Comparison of ENCODE assay signal across 9 cellular contexts in genomic region chr16:2056077-2056476, GRCh38. TPM values are rescaled to one million over a fixed set of nuclear protein-coding genes. Genes with fewer than 3 reads are reported as not detected.
A peak's percentile ranks its signal among the peaks of the same experiment; 100 is the strongest.
DNase-seq lines count a peak whose midpoint lies in the region; ATAC-seq and TF ChIP-seq lines count a peak whose summit lies in the region.
"Had no signal": no experiment of that assay in that cellular context is flagged by ENCODE, and none has a peak within 500 bp of the region (broad histone marks: within the 10 kb centered on the region; RNA-seq: fewer than 3 reads in every experiment).

No MANE protein-coding gene starts in this region.

- POLR2A ChIA-PET in BJ (lab: Charles Lee) (no interaction called here), RWPE1 (lab: Yijun Ruan, JAX; ENCODE audit: low non-redundant PET) (interaction anchor here (0.5 kb wide), 1 partner anchor 23 kb away, joined by 3 read pairs; no protein-coding TSS in a partner anchor)

- TF ChIP-seq CTCF in BJ (IDR thresholded peaks at IDR 0.05; ENCODE audit: insufficient read depth, low read depth, low read length) (peak; percentile 48), RWPE1 (conservative IDR thresholded peaks at IDR 0.05; ENCODE audit: low read depth) (no peak), kidney epithelial cell (IDR thresholded peaks at IDR 0.05; ENCODE audit: insufficient read depth, low read length, poor library complexity, severe bottlenecking) (peak; percentile 1)

- peak overlapping the region; percentile 18; the same call in 1 of the 2 replicates for H3K27ac ChIP-seq in RWPE1

- H3K36me3 Mint-ChIP-seq in natural killer cell treated with Interleukin-12 subunit alpha and Interleukin-12 subunit beta and Interleukin-15 and Interleukin-18, amount 100 ng/mL, for 72 hours = no peaks in the 10 kb centered on the region

- H3K9me3 Mint-ChIP-seq in natural killer cell treated with Interleukin-12 subunit alpha and Interleukin-12 subunit beta and Interleukin-15 and Interleukin-18, amount 100 ng/mL, for 72 hours = no peaks in the 10 kb centered on the region
- H3K9me3 Mint-ChIP-seq: T-helper 1 cell treated with Interleukin-12 subunit alpha and Interleukin-12 subunit beta and Interleukin-4 antibody, amounts not matched to agents 30 μg/mL and 1 μg/mL, for 36 hours had no signal

- no peak for ATAC-seq in natural killer cell treated with Interleukin-12 subunit alpha and Interleukin-12 subunit beta and Interleukin-15 and Interleukin-18, amount 100 ng/mL, for 72 hours
- ATAC-seq in GM21447 (IDR thresholded peaks at IDR 0.05; ENCODE audit: unreplicated experiment) = no peak

- no peaks in the 10 kb centered on the region for H3K27me3 Mint-ChIP-seq in natural killer cell treated with Interleukin-12 subunit alpha and Interleukin-12 subunit beta and Interleukin-15 and Interleukin-18, amount 100 ng/mL, for 72 hours

- H3K27me3 ChIP-seq in BJ (ENCODE audit: control insufficient read depth, insufficient read depth, low read length) = no peaks in the 10 kb centered on the region
- H3K27me3 ChIP-seq in kidney epithelial cell (ENCODE audit: control insufficient read depth, insufficient read depth, low read length) = no peaks in the 10 kb centered on the region

- no peak overlapping the region for H3K27ac Mint-ChIP-seq in natural killer cell treated with Interleukin-12 subunit alpha and Interleukin-12 subunit beta and Interleukin-15 and Interleukin-18, amount 100 ng/mL, for 72 hours
- H3K27ac Mint-ChIP-seq: T-helper 1 cell treated with Interleukin-12 subunit alpha and Interleukin-12 subunit beta and Interleukin-4 antibody, amounts not matched to agents 30 μg/mL and 1 μg/mL, for 36 hours had no signal

- no peak overlapping the region for H3K4me3 Mint-ChIP-seq in natural killer cell treated with Interleukin-12 subunit alpha and Interleukin-12 subunit beta and Interleukin-15 and Interleukin-18, amount 100 ng/mL, for 72 hours
- H3K4me3 Mint-ChIP-seq: T-helper 1 cell treated with Interleukin-12 subunit alpha and Interleukin-12 subunit beta and Interleukin-4 antibody, amounts not matched to agents 30 μg/mL and 1 μg/mL, for 36 hours had no signal

- CTCF ChIA-PET in BJ (lab: Yijun Ruan, JAX) (interaction anchor here (0.5 to 4.8 kb wide), 11 partner anchors 8 to 196 kb away, joined by 3 to 34 read pairs (median 3); partner anchors contain the start of genes NTHL1 and TSC2), RWPE1 (lab: Yijun Ruan, JAX) (interaction anchor here (0.6 to 1.4 kb wide), 7 partner anchors 9 to 132 kb away, joined by 3 to 6 read pairs (median 3); no protein-coding TSS in a partner anchor)

- H3K36me3 ChIP-seq in BJ (ENCODE audit: control insufficient read depth, insufficient read depth, low read length) = peaks cover 35% of the 10 kb centered on the region
- peaks cover 2% of the 10 kb centered on the region for H3K36me3 ChIP-seq in kidney epithelial cell (ENCODE audit: control insufficient read depth, insufficient read depth, low read length)

- DNase-seq in BJ (ENCODE audit: low read depth) = no peak
- DNase-seq in RWPE1 (ENCODE audit: low spot score) = no peak
- no peak for DNase-seq in kidney epithelial cell (ENCODE audit: low read depth)
- no peak for DNase-seq in NCI-H1048 (lab: John Stamatoyannopoulos, UW)
- DNase-seq in natural killer cell treated with Interleukin-12 subunit alpha and Interleukin-12 subunit beta and Interleukin-15 and Interleukin-18, amount 100 ng/mL, for 72 hours (ENCODE audit: low spot score) = no peak
- DNase-seq: activated gamma-delta T cell, NCI-H1436 had no signal

- H3K4me1 Mint-ChIP-seq in natural killer cell treated with Interleukin-12 subunit alpha and Interleukin-12 subunit beta and Interleukin-15 and Interleukin-18, amount 100 ng/mL, for 72 hours (ENCODE audit: low read depth in 2 of 2) = peaks cover 0 to 3% of the 10 kb centered on the region in 2 donors

- H3K4me3 ChIP-seq in BJ (ENCODE audit: low read depth, low read length) (no peak overlapping the region), kidney epithelial cell (ENCODE audit: low read depth, low read length) (no peak overlapping the region)

RNA-seq across cellular contexts. Expression of gene TSC2, which starts 8.3 kb away (rescaled TPM):
- 30.5 and 66.3 TPM in 2 replicates for polyA plus RNA-seq in BJ (2011; rRNA removed)
- 67.8 and 87.9 TPM in 2 replicates for polyA minus RNA-seq in BJ (2011; rRNA and poly(A)+ RNA removed)
- 67.9 and 104 TPM in 2 replicates for total RNA-seq in kidney epithelial cell
- 100 to 1,000 TPM; 106 to 155 TPM for total RNA-seq in natural killer cell treated with Interleukin-12 subunit alpha and Interleukin-12 subunit beta and Interleukin-15 and Interleukin-18, amount 100 ng/mL, for 72 hours

RNA-seq across cellular contexts. Expression of gene NTHL1, which starts 8.4 kb away (rescaled TPM):
- polyA plus RNA-seq in BJ (2011; rRNA removed) = 14.6 and 21.0 TPM in 2 replicates
- 3.5 and 10.6 TPM in 2 replicates for polyA minus RNA-seq in BJ (2011; rRNA and poly(A)+ RNA removed)
- total RNA-seq in kidney epithelial cell = 39.3 and 44.1 TPM in 2 replicates
- 10 to 100 TPM; 12.6 to 40.9 TPM for total RNA-seq in natural killer cell treated with Interleukin-12 subunit alpha and Interleukin-12 subunit beta and Interleukin-15 and Interleukin-18, amount 100 ng/mL, for 72 hours

RNA-seq across cellular contexts. Expression of gene NHERF2, which starts 29.4 kb away (rescaled TPM):
- polyA plus RNA-seq in BJ (2011; rRNA removed) = 62.1 and 107 TPM in 2 replicates
- polyA minus RNA-seq in BJ (2011; rRNA and poly(A)+ RNA removed) = 25.1 and 26.2 TPM in 2 replicates
- 27.5 and 46.3 TPM in 2 replicates for total RNA-seq in kidney epithelial cell
- 1 to 10 TPM; 3.8 to 4.5 TPM for total RNA-seq in natural killer cell treated with Interleukin-12 subunit alpha and Interleukin-12 subunit beta and Interleukin-15 and Interleukin-18, amount 100 ng/mL, for 72 hours

RNA-seq across cellular contexts. Expression of gene NPW, which starts 36.5 kb away (rescaled TPM):
- polyA plus RNA-seq in BJ (2011; rRNA removed) = 0.26 and 0.33 TPM in 2 replicates
- polyA minus RNA-seq in BJ (2011; rRNA and poly(A)+ RNA removed) = not detected in 2 replicates
- not detected in 2 replicates for total RNA-seq in kidney epithelial cell
- 1 to 10 TPM; 1.5 to 3.5 TPM for total RNA-seq in natural killer cell treated with Interleukin-12 subunit alpha and Interleukin-12 subunit beta and Interleukin-15 and Interleukin-18, amount 100 ng/mL, for 72 hours

RNA-seq across cellular contexts. Expression of gene ZNF598, which starts 46.5 kb away (rescaled TPM):
- 14.4 and 23.0 TPM in 2 replicates for polyA plus RNA-seq in BJ (2011; rRNA removed)
- polyA minus RNA-seq in BJ (2011; rRNA and poly(A)+ RNA removed) = 11.2 and 14.8 TPM in 2 replicates
- total RNA-seq in kidney epithelial cell = 48.1 and 57.7 TPM in 2 replicates
- 100 to 1,000 TPM in 1 of 2 donors, 10 to 100 TPM in 1; 83.1 to 163 TPM for total RNA-seq in natural killer cell treated with Interleukin-12 subunit alpha and Interleukin-12 subunit beta and Interleukin-15 and Interleukin-18, amount 100 ng/mL, for 72 hours
